Comparison of ENCODE assay signal across 1 cellular context in genomic region chr16:52741386-52741785, GRCh38.
TF ChIP-seq lines count a peak whose summit lies in the region.

No MANE protein-coding gene starts in this region.

TF ChIP-seq in WTC11, 78 proteins besides CTCF, POLR2A, EP300 and RAD21 (continued from another document):
- no peak for TF ChIP-seq ZNF281 (CRISPR knock-in tag; IDR thresholded peaks at IDR 0.05)
- no peak for TF ChIP-seq GABPB1 (CRISPR knock-in tag; IDR thresholded peaks at IDR 0.05)
- no peak for TF ChIP-seq ATF3 (CRISPR knock-in tag; conservative IDR thresholded peaks at IDR 0.05)
- no peak for TF ChIP-seq ZNF263 (CRISPR knock-in tag; IDR thresholded peaks at IDR 0.05; ENCODE audit: low read depth)
- TF ChIP-seq OVOL2 (CRISPR knock-in tag; IDR thresholded peaks at IDR 0.05; ENCODE audit: borderline replicate concordance) = no peak
- TF ChIP-seq ATF6 (CRISPR knock-in tag; IDR thresholded peaks at IDR 0.05) = no peak
- TF ChIP-seq, protein P1, sequence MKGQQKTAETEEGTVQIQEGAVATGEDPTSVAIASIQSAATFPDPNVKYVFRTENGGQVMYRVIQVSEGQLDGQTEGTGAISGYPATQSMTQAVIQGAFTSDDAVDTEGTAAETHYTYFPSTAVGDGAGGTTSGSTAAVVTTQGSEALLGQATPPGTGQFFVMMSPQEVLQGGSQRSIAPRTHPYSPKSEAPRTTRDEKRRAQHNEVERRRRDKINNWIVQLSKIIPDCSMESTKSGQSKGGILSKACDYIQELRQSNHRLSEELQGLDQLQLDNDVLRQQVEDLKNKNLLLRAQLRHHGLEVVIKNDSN (CRISPR knock-in tag; IDR thresholded peaks at IDR 0.05) = no peak
- TF ChIP-seq, protein P2, sequence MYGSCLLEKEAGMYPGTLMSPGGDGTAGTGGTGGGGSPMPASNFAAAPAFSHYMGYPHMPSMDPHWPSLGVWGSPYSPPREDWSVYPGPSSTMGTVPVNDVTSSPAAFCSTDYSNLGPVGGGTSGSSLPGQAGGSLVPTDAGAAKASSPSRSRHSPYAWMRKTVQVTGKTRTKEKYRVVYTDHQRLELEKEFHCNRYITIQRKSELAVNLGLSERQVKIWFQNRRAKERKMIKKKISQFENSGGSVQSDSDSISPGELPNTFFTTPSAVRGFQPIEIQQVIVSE (CRISPR knock-in tag; IDR thresholded peaks at IDR 0.05; ENCODE audit: borderline replicate concordance) = no peak
